Comparison of ENCODE assay signal across 23 cellular contexts in the genomic region with DNA sequence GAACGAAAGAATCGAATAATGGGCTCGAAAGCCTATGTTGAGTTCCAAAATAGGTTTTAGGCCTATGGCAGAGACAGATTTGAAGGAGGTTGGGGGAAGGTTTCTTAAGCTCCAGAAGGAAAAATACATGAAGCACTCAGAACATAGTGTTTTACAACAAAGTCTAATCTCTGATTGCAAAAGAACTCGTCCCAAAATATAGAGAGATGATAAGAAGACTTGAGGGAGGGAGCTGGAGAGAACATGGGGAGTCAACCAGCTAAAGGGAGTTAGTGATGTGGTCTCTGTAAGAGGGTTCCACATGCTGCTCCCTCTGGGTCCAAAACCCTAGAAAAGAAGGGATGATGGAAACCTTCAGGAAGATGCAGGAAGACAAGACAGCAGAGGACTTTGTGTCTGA.
"Had no signal": no experiment of that assay in that cellular context is flagged by ENCODE, and none has a peak within 500 bp of the region (broad histone marks: within the 10 kb centered on the region; RNA-seq: fewer than 3 reads in every experiment).

No MANE protein-coding gene starts in this region.

- ATAC-seq: left lobe of liver; lower lobe of right lung; naive thymus-derived CD8-positive, alpha-beta T cell; stimulated activated effector memory CD8-positive, alpha-beta T cell treated with anti-CD3 and anti-CD28 coated beads, Interleukin-12 subunit alpha, Interleukin-12 subunit beta, amount 100 ng/mL, for 72 hours; stimulated activated naive CD8-positive, alpha-beta T cell treated with anti-CD3 and anti-CD28 coated beads, Interleukin-15, amount 100 ng/mL, for 72 hours had no signal

- H3K9me3 Mint-ChIP-seq: naive thymus-derived CD8-positive, alpha-beta T cell; nephron progenitor cell; neural progenitor cell; stimulated activated effector memory CD8-positive, alpha-beta T cell treated with anti-CD3 and anti-CD28 coated beads, Interleukin-12 subunit alpha, Interleukin-12 subunit beta, amount 100 ng/mL, for 72 hours; stimulated activated naive CD8-positive, alpha-beta T cell treated with anti-CD3 and anti-CD28 coated beads, Interleukin-15, amount 100 ng/mL, for 72 hours had no signal

- H3K9me3 ChIP-seq: lower lobe of right lung, ovary, sigmoid colon, spleen, tibial nerve, upper lobe of left lung, vagina had no signal

- H3K9ac ChIP-seq: neural progenitor cell had no signal

- H3K36me3 Mint-ChIP-seq: naive thymus-derived CD8-positive, alpha-beta T cell; neural progenitor cell; stimulated activated effector memory CD8-positive, alpha-beta T cell treated with anti-CD3 and anti-CD28 coated beads, Interleukin-12 subunit alpha, Interleukin-12 subunit beta, amount 100 ng/mL, for 72 hours had no signal

- H3K4me3 ChIP-seq: lower lobe of right lung, neural progenitor cell, ovary, sigmoid colon, spleen, tibial nerve, upper lobe of left lung, vagina had no signal

- H3K27me3 ChIP-seq: neural progenitor cell, ovary, sigmoid colon, tibial nerve, upper lobe of left lung, vagina had no signal

- H3K27ac Mint-ChIP-seq: nephron progenitor cell; neural progenitor cell; progenitor cell of endocrine pancreas; stimulated activated effector memory CD8-positive, alpha-beta T cell treated with anti-CD3 and anti-CD28 coated beads, Interleukin-12 subunit alpha, Interleukin-12 subunit beta, amount 100 ng/mL, for 72 hours; stimulated activated naive CD8-positive, alpha-beta T cell treated with anti-CD3 and anti-CD28 coated beads, Interleukin-15, amount 100 ng/mL, for 72 hours had no signal

- H3K4me1 ChIP-seq: neural progenitor cell, tibial nerve had no signal

- H3K27ac ChIP-seq: lower lobe of right lung, neural progenitor cell, ovary, spleen, tibial nerve, upper lobe of left lung, vagina had no signal

- H3K4me3 Mint-ChIP-seq: naive thymus-derived CD8-positive, alpha-beta T cell; nephron progenitor cell; neural progenitor cell; stimulated activated effector memory CD8-positive, alpha-beta T cell treated with anti-CD3 and anti-CD28 coated beads, Interleukin-12 subunit alpha, Interleukin-12 subunit beta, amount 100 ng/mL, for 72 hours; stimulated activated naive CD8-positive, alpha-beta T cell treated with anti-CD3 and anti-CD28 coated beads, Interleukin-15, amount 100 ng/mL, for 72 hours had no signal

- H2AFZ ChIP-seq: neural progenitor cell had no signal

- H3K4me2 ChIP-seq: neural progenitor cell had no signal

- H3K36me3 ChIP-seq: lower lobe of right lung, neural progenitor cell, ovary, sigmoid colon, spleen, tibial nerve, upper lobe of left lung, vagina had no signal

- H3K4me1 Mint-ChIP-seq: naive thymus-derived CD8-positive, alpha-beta T cell; stimulated activated effector memory CD8-positive, alpha-beta T cell treated with anti-CD3 and anti-CD28 coated beads, Interleukin-12 subunit alpha, Interleukin-12 subunit beta, amount 100 ng/mL, for 72 hours; stimulated activated naive CD8-positive, alpha-beta T cell treated with anti-CD3 and anti-CD28 coated beads, Interleukin-15, amount 100 ng/mL, for 72 hours had no signal

- DNase-seq: hippocampal formation; kidney glomerular epithelial cell; left cardiac atrium; lower lobe of right lung; mammary epithelial cell; mesenchymal stem cell; naive thymus-derived CD8-positive, alpha-beta T cell; nephron progenitor cell; ovary; sigmoid colon; small intestine; spleen; stimulated activated CD4-positive, alpha-beta T cell treated with anti-CD3 and anti-CD28 coated beads, Interleukin-4, amount 100 ng/mL, for 24 hours; stimulated activated naive CD4-positive, alpha-beta T cell treated with Interleukin-2 at 50 U/mL for 16 hours; stimulated activated naive CD8-positive, alpha-beta T cell treated with anti-CD3 and anti-CD28 coated beads, Interleukin-15, amount 100 ng/mL, for 72 hours; substantia nigra; upper lobe of left lung had no signal
